ENCODE assay signal across 8 cellular contexts in genomic region chr7:5634107-5634950, GRCh38. TPM values are rescaled to one million over a fixed set of nuclear protein-coding genes. Genes with fewer than 3 reads are reported as not detected.
DNase-seq lines count a peak whose midpoint lies in the region; ATAC-seq and TF ChIP-seq lines count a peak whose summit lies in the region.

No MANE protein-coding gene starts in this region.

- intact Hi-C loops in lower leg skin (cut with DNase I; ENCODE audit: low total_unique reads) = no loop called here

- H3K36me3 ChIP-seq in tibial nerve = peaks cover 0 to 6% (median 0%) of the 10 kb centered on the region in 3 donors

- no peaks in the 10 kb centered on the region for H3K9me3 ChIP-seq in tibial nerve

- H3K27ac ChIP-seq in tibial nerve = peak overlapping the region; percentile 31 to 88 (median 56)

- ATAC-seq in GM21529 (IDR thresholded peaks at IDR 0.05; ENCODE audit: unreplicated experiment) = no peak
- ATAC-seq in GM19035 (IDR thresholded peaks at IDR 0.05; ENCODE audit: unreplicated experiment) = no peak
- ATAC-seq in HG03571 (IDR thresholded peaks at IDR 0.05; ENCODE audit: unreplicated experiment) = no peak

- 34 to 41% methylated on average over 9 to 12 of the region's 12 CpGs for WGBS in lower leg skin, 2 donors
- 14 to 19% methylated on average over 12 of the region's 12 CpGs for WGBS in tibial nerve, 2 donors

- H3K27me3 ChIP-seq in tibial nerve = no peaks in the 10 kb centered on the region

- H3K4me3 ChIP-seq in lower leg skin (ENCODE audit: low read depth, poor library complexity, severe bottlenecking) (no peak overlapping the region), tibial nerve (peak overlapping the region in 2 of 4 donors; percentile 4 to 18)

- TF ChIP-seq POLR2A in lower leg skin (IDR thresholded peaks at IDR 0.05) (no peak), tibial nerve (IDR thresholded peaks at IDR 0.05) (no peak)

- DNase-seq in NCI-H1417 (lab: John Stamatoyannopoulos, UW) = peak in 2 of 3 experiments; percentile 59 to 80
- DNase-seq in NCI-H1417 treated with DMSO at 0.1 percent for 48 hours (lab: John Stamatoyannopoulos, UW) = no peak
- DNase-seq in cerebellum (ENCODE audit: low spot score) = peak; percentile 34
- peak; percentile 70 to 95 for DNase-seq in lower leg skin (ENCODE audit: low spot score in 2 of 2)
- DNase-seq in tibial nerve (ENCODE audit: low spot score in 2 of 2) = peak; percentile 60 to 70

- peak in 1 of 2 donors; percentile 80 for TF ChIP-seq EP300 in tibial nerve (IDR thresholded peaks at IDR 0.05)

- H3K4me1 ChIP-seq in tibial nerve = peaks cover 5 to 85% (median 58%) of the 10 kb centered on the region in 4 donors

- TF ChIP-seq CTCF in lower leg skin (IDR thresholded peaks at IDR 0.05) (no peak), tibial nerve (IDR thresholded peaks at IDR 0.05) (no peak)

RNA-seq across cellular contexts. Expression of gene FSCN1, which starts 41.7 kb away (rescaled TPM):
- total RNA-seq in cerebellum (136 TPM), lower leg skin (100 to 1,000 TPM in 3 of 4 donors, 10 to 100 TPM in 1; 88.7 to 114 (median 106) TPM), tibial nerve (100 to 1,000 TPM in 3 of 4 donors, 10 to 100 TPM in 1; 88.8 to 197 (median 145) TPM)
